In genomic region chr16:81585785-81586184, GRCh38 we compare ENCODE assay signal across 9 cellular contexts.
DNase-seq lines count a peak whose midpoint lies in the region; ATAC-seq and TF ChIP-seq lines count a peak whose summit lies in the region.
"Had no signal": no experiment of that assay in that cellular context is flagged by ENCODE, and none has a peak within 500 bp of the region (broad histone marks: within the 10 kb centered on the region; RNA-seq: fewer than 3 reads in every experiment).

No MANE protein-coding gene starts in this region.

- H3K36me3 ChIP-seq in WERI-Rb-1 = no peaks in the 10 kb centered on the region

- peak; percentile 58 for DNase-seq in ACHN
- peak; percentile 61 for DNase-seq in HEK293T (ENCODE audit: extremely low spot score)
- DNase-seq in WERI-Rb-1 = peak; percentile 15
- DNase-seq in iPS-NIHi11 (ENCODE audit: low spot score) = peak; percentile 63
- no peak for DNase-seq in COLO668 (lab: John Stamatoyannopoulos, UW; ENCODE audit: unreplicated experiment)
- no peak for DNase-seq in NCI-H1092 treated with DMSO at 0.1 percent for 48 hours (lab: John Stamatoyannopoulos, UW)
- no peak for DNase-seq in activated gamma-delta T cell treated with Interleukin-2 at 50 U/mL for 16 hours

- CTCF ChIA-PET in HEK293T (lab: Yijun Ruan, JAX) = interaction anchor here (0.6 to 0.8 kb wide), 4 partner anchors 140 to 359 kb away, joined by 4 to 8 read pairs (median 5); no protein-coding TSS in a partner anchor

- in situ Hi-C loops in ACHN (cut with HindIII; ENCODE audit: low pct_ligation_motif_present, low pct_unique_long_range_greater_than_20kb, low sequenced_read_pairs) = no loop called here

- no peak overlapping the region for H3K4me3 ChIP-seq in WERI-Rb-1 (ENCODE audit: low read depth, low read length)

- H3K27me3 ChIP-seq in WERI-Rb-1 (ENCODE audit: insufficient read depth, low read depth, severe bottlenecking) = no peaks in the 10 kb centered on the region

- no peak for ATAC-seq in GM21381 (IDR thresholded peaks at IDR 0.05; ENCODE audit: unreplicated experiment)

- no peak overlapping the region for H3K27ac ChIP-seq in WERI-Rb-1
- H3K27ac ChIP-seq: VCaP had no signal

- H3K9me3 ChIP-seq in WERI-Rb-1 (ENCODE audit: severe bottlenecking) = no peaks in the 10 kb centered on the region

- POLR2A ChIA-PET in HEK293T (lab: Yijun Ruan, JAX) = no interaction called here

- peak; percentile 41; the same call in 1 of the 2 replicates for TF ChIP-seq CTCF in WERI-Rb-1 (IDR thresholded peaks at IDR 0.05; ENCODE audit: low read depth, low read length)

TF ChIP-seq in HEK293T, 16 proteins besides CTCF, POLR2A, EP300 and RAD21:
- TF ChIP-seq ELF4 (IDR thresholded peaks at IDR 0.05) = no peak
- peak; percentile 75 for TF ChIP-seq ZNF384 (IDR thresholded peaks at IDR 0.05)

Comparison
In these comparisons a context has a peak if more than half of its experiments do, and no peak if none do; other contexts are left out.
1. DNase-seq: peak in ACHN (single experiment), HEK293T (single experiment), WERI-Rb-1 (single experiment) and iPS-NIHi11 (single experiment); none in COLO668 (single experiment), NCI-H1092 treated with DMSO at 0.1 percent for 48 hours (single experiment) and activated gamma-delta T cell treated with Interleukin-2 at 50 U/mL for 16 hours (single experiment).